ENCODE assay signal across 8 cellular contexts in genomic region chr12:38316391-38317129, GRCh38. TPM values are rescaled to one million over a fixed set of nuclear protein-coding genes. Genes with fewer than 3 reads are reported as not detected.
DNase-seq lines count a peak whose midpoint lies in the region; TF ChIP-seq lines count a peak whose summit lies in the region.

A gene with protein sequence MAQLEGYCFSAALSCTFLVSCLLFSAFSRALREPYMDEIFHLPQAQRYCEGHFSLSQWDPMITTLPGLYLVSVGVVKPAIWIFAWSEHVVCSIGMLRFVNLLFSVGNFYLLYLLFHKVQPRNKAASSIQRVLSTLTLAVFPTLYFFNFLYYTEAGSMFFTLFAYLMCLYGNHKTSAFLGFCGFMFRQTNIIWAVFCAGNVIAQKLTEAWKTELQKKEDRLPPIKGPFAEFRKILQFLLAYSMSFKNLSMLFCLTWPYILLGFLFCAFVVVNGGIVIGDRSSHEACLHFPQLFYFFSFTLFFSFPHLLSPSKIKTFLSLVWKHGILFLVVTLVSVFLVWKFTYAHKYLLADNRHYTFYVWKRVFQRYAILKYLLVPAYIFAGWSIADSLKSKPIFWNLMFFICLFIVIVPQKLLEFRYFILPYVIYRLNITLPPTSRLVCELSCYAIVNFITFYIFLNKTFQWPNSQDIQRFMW (plus strand): TSS chr12:38316774. CDS start chr12:38316894, 120 bp downstream.

- H3K27ac Mint-ChIP-seq in activated naive CD8-positive, alpha-beta T cell = peak within 1 kb of the TSS; percentile 95
- peak within 1 kb of the TSS; percentile 67 for H3K27ac Mint-ChIP-seq in glutamatergic neuron (ENCODE audit: unreplicated experiment)

- intact Hi-C loops in ovary (cut with DNase I) (loop anchor here in 2 of 4 donors (5.0 to 10.0 kb wide), 2 partner anchors 179 to 182 kb away; no protein-coding TSS in a partner anchor), tibial artery (cut with DNase I; ENCODE audit: low total_unique reads) (no loop called here)

- H3K36me3 Mint-ChIP-seq in activated naive CD8-positive, alpha-beta T cell = peaks cover 4% of the 10 kb centered on the region
- H3K36me3 Mint-ChIP-seq in glutamatergic neuron (ENCODE audit: unreplicated experiment) = no peaks in the 10 kb centered on the region

- no peak for TF ChIP-seq EP300 in ovary (IDR thresholded peaks at IDR 0.05)

- no peaks in the 10 kb centered on the region for H3K27me3 Mint-ChIP-seq in activated naive CD8-positive, alpha-beta T cell
- H3K27me3 Mint-ChIP-seq in glutamatergic neuron (ENCODE audit: unreplicated experiment) = no peaks in the 10 kb centered on the region

- H3K4me1 Mint-ChIP-seq in activated naive CD8-positive, alpha-beta T cell (ENCODE audit: low read depth) = peaks cover 26% of the 10 kb centered on the region
- H3K4me1 Mint-ChIP-seq in glutamatergic neuron (ENCODE audit: low read depth, unreplicated experiment) = no peaks in the 10 kb centered on the region

- H3K27me3 ChIP-seq in ovary = no peaks in the 10 kb centered on the region
- no peaks in the 10 kb centered on the region for H3K27me3 ChIP-seq in tibial artery

- H3K4me1 ChIP-seq in ovary (ENCODE audit: insufficient read depth) = no peaks in the 10 kb centered on the region
- peaks cover 0 to 15% (median 6%) of the 10 kb centered on the region in 4 donors for H3K4me1 ChIP-seq in tibial artery

- H3K9me3 ChIP-seq in ovary (no peaks in the 10 kb centered on the region), tibial artery (no peaks in the 10 kb centered on the region)

- peak; percentile 12 for TF ChIP-seq POLR2A in ovary (IDR thresholded peaks at IDR 0.05)

- peak; percentile 53 for TF ChIP-seq CTCF in HFF-Myc (IDR thresholded peaks at IDR 0.05; ENCODE audit: low read depth, low read length, missing control alignments)
- TF ChIP-seq CTCF in glutamatergic neuron (IDR thresholded peaks at IDR 0.05; ENCODE audit: partially characterized antibody, unreplicated experiment) = peak; percentile 79
- TF ChIP-seq CTCF in ovary (IDR thresholded peaks at IDR 0.05) = peak; percentile 45 to 76 (median 50)
- TF ChIP-seq CTCF in tibial artery (IDR thresholded peaks at IDR 0.05) = peak; percentile 52 to 74

- 0% methylated on average over 42 of the region's 42 CpGs for WGBS in ovary, 3 donors

- H3K4me3 ChIP-seq in GM08714 (ENCODE audit: low read length) = peak within 1 kb of the TSS; percentile 82
- H3K4me3 ChIP-seq in HFF-Myc (replicated peaks; ENCODE audit: low read depth, low read length) = peak within 1 kb of the TSS; percentile 76
- peak within 1 kb of the TSS; percentile 67 for H3K4me3 ChIP-seq in ovary
- H3K4me3 ChIP-seq in tibial artery = peak within 1 kb of the TSS; percentile 63 to 84

- DNase-seq in HFF-Myc (ENCODE audit: extremely low read depth, low read depth) (peak; percentile 90), MV-4-11 (lab: John Stamatoyannopoulos, UW) (peak; percentile 95), SKM-1 (lab: John Stamatoyannopoulos, UW; ENCODE audit: unreplicated experiment) (peak; percentile 59), glutamatergic neuron (peak; percentile 86), ovary (peak; percentile 90 to 93 (median 92)), tibial artery (peak; percentile 92 to 96)

- H3K27ac ChIP-seq in ovary = peak within 1 kb of the TSS in 1 of 2 donors; percentile 78
- peak within 1 kb of the TSS; percentile 83 to 84 for H3K27ac ChIP-seq in tibial artery

- H3K4me3 Mint-ChIP-seq in activated naive CD8-positive, alpha-beta T cell = peak within 1 kb of the TSS; percentile 96
- H3K4me3 Mint-ChIP-seq in glutamatergic neuron (ENCODE audit: unreplicated experiment) = peak within 1 kb of the TSS; percentile 88

- H3K9me3 Mint-ChIP-seq in activated naive CD8-positive, alpha-beta T cell (ENCODE audit: low read depth) = no peaks in the 10 kb centered on the region
- H3K9me3 Mint-ChIP-seq in glutamatergic neuron (ENCODE audit: unreplicated experiment) = peaks cover 2% of the 10 kb centered on the region

- H3K36me3 ChIP-seq in ovary (no peaks in the 10 kb centered on the region), tibial artery (no peaks in the 10 kb centered on the region)

RNA-seq across cellular contexts. Expression of the gene that starts here (rescaled TPM):
- total RNA-seq in glutamatergic neuron (ENCODE audit: unreplicated experiment) (6.3 TPM), ovary (10 to 100 TPM in 2 of 7 donors, 1 to 10 TPM in 5; 4.3 to 11.8 (median 7.4) TPM)
- polyA plus RNA-seq in ovary = 1 to 10 TPM; 2.2 to 2.8 TPM
